Comparison of ENCODE assay signal across 2 cellular contexts in the genomic region with DNA sequence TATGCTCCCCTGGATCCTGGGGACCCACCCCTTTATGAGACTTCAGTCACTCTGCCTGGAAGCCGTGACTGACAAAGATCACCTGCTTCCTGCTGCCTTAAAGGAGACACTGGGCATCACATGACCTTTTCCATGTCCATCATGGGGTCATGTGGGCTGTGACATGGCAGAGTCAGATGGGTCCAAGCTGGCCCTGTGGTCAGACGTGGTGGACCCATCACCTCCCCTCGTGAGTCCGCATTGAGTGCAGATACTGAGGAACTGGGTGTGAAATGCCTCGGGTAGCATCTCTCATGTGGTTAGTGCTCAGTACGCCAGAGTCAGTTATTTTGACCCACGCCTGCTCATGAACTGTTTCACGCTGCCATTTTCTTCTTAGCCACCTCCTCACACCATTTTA.
TF ChIP-seq lines count a peak whose summit lies in the region.

No MANE protein-coding gene starts in this region.

TF ChIP-seq in IMR-90, 13 proteins besides CTCF, POLR2A, EP300 and RAD21:
- no peak for TF ChIP-seq CHD1 (IDR thresholded peaks at IDR 0.05; ENCODE audit: low read depth, low read length)
- TF ChIP-seq, protein P1, sequence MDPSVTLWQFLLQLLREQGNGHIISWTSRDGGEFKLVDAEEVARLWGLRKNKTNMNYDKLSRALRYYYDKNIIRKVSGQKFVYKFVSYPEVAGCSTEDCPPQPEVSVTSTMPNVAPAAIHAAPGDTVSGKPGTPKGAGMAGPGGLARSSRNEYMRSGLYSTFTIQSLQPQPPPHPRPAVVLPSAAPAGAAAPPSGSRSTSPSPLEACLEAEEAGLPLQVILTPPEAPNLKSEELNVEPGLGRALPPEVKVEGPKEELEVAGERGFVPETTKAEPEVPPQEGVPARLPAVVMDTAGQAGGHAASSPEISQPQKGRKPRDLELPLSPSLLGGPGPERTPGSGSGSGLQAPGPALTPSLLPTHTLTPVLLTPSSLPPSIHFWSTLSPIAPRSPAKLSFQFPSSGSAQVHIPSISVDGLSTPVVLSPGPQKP (IDR thresholded peaks at IDR 0.05; ENCODE audit: borderline replicate concordance, low read depth, low read length) = no peak
- TF ChIP-seq MAFK (IDR thresholded peaks at IDR 0.05; ENCODE audit: low read depth, low read length) = no peak
- no peak for TF ChIP-seq RFX5 (IDR thresholded peaks at IDR 0.05; ENCODE audit: low read depth, low read length)
- TF ChIP-seq, protein P2, sequence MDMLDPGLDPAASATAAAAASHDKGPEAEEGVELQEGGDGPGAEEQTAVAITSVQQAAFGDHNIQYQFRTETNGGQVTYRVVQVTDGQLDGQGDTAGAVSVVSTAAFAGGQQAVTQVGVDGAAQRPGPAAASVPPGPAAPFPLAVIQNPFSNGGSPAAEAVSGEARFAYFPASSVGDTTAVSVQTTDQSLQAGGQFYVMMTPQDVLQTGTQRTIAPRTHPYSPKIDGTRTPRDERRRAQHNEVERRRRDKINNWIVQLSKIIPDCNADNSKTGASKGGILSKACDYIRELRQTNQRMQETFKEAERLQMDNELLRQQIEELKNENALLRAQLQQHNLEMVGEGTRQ (IDR thresholded peaks at IDR 0.05; ENCODE audit: low read depth, low read length) = no peak
- TF ChIP-seq BHLHE40 (IDR thresholded peaks at IDR 0.05; ENCODE audit: low read depth, low read length) = no peak
- TF ChIP-seq SMC3 (IDR thresholded peaks at IDR 0.05; ENCODE audit: low read depth, low read length) = no peak

TF ChIP-seq in K562, 482 proteins besides CTCF, POLR2A, EP300 and RAD21:
- TF ChIP-seq PYGO2 (tag; IDR thresholded peaks at IDR 0.05) = no peak
- no peak for TF ChIP-seq HMGN3 (IDR thresholded peaks at IDR 0.05; ENCODE audit: borderline replicate concordance, extremely low read depth, insufficient read length, low read depth, low read length)
- no peak for TF ChIP-seq CREBBP (IDR thresholded peaks at IDR 0.05; ENCODE audit: low read depth, low read length)
- TF ChIP-seq, protein P3, sequence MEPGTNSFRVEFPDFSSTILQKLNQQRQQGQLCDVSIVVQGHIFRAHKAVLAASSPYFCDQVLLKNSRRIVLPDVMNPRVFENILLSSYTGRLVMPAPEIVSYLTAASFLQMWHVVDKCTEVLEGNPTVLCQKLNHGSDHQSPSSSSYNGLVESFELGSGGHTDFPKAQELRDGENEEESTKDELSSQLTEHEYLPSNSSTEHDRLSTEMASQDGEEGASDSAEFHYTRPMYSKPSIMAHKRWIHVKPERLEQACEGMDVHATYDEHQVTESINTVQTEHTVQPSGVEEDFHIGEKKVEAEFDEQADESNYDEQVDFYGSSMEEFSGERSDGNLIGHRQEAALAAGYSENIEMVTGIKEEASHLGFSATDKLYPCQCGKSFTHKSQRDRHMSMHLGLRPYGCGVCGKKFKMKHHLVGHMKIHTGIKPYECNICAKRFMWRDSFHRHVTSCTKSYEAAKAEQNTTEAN (CRISPR knock-in tag; IDR thresholded peaks at IDR 0.05) = no peak
- TF ChIP-seq POLR2H (tag; IDR thresholded peaks at IDR 0.05; ENCODE audit: low read depth) = no peak
- TF ChIP-seq NCOR1 (IDR thresholded peaks at IDR 0.05) = no peak
- TF ChIP-seq HDAC2 (IDR thresholded peaks at IDR 0.05) = no peak
- TF ChIP-seq, protein P2 (CRISPR knock-in tag; IDR thresholded peaks at IDR 0.05) = 0 out of 2 replicates have a peak, but pooled peaks have one; percentile 6
- no peak for TF ChIP-seq BACH1 (tag; IDR thresholded peaks at IDR 0.05)
- no peak for TF ChIP-seq ZNF707 (CRISPR knock-in tag; conservative IDR thresholded peaks at IDR 0.05)
- TF ChIP-seq, protein P4, sequence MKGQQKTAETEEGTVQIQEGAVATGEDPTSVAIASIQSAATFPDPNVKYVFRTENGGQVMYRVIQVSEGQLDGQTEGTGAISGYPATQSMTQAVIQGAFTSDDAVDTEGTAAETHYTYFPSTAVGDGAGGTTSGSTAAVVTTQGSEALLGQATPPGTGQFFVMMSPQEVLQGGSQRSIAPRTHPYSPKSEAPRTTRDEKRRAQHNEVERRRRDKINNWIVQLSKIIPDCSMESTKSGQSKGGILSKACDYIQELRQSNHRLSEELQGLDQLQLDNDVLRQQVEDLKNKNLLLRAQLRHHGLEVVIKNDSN (CRISPR knock-in tag; IDR thresholded peaks at IDR 0.05) = 0 out of 2 replicates have a peak, but pooled peaks have one; percentile 9
- TF ChIP-seq PHTF2 (CRISPR knock-in tag; IDR thresholded peaks at IDR 0.05) = no peak
- TF ChIP-seq RNF2 (IDR thresholded peaks at IDR 0.05) = no peak
- TF ChIP-seq, protein P5, sequence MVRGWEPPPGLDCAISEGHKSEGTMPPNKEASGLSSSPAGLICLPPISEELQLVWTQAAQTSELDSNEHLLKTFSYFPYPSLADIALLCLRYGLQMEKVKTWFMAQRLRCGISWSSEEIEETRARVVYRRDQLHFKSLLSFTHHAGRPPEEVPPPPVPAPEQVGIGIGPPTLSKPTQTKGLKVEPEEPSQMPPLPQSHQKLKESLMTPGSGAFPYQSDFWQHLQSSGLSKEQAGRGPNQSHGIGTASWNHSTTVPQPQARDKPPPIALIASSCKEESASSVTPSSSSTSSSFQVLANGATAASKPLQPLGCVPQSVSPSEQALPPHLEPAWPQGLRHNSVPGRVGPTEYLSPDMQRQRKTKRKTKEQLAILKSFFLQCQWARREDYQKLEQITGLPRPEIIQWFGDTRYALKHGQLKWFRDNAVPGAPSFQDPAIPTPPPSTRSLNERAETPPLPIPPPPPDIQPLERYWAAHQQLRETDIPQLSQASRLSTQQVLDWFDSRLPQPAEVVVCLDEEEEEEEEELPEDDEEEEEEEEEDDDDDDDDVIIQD (CRISPR knock-in tag; IDR thresholded peaks at IDR 0.05) = no peak
- TF ChIP-seq NFYB (IDR thresholded peaks at IDR 0.05; ENCODE audit: extremely low read depth, insufficient read length) = no peak
- TF ChIP-seq, protein P6, sequence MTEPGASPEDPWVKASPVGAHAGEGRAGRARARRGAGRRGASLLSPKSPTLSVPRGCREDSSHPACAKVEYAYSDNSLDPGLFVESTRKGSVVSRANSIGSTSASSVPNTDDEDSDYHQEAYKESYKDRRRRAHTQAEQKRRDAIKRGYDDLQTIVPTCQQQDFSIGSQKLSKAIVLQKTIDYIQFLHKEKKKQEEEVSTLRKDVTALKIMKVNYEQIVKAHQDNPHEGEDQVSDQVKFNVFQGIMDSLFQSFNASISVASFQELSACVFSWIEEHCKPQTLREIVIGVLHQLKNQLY (CRISPR knock-in tag; conservative IDR thresholded peaks at IDR 0.05) = no peak
- TF ChIP-seq RFX5 (IDR thresholded peaks at IDR 0.05; ENCODE audit: low read depth, low read length) = no peak
